26 cellular contexts compared by ENCODE assay signal in genomic region chr19:35438527-35438926, GRCh38. TPM values are rescaled to one million over a fixed set of nuclear protein-coding genes. Genes with fewer than 3 reads are reported as not detected.
"Had no signal": no experiment of that assay in that cellular context is flagged by ENCODE, and none has a peak within 500 bp of the region (broad histone marks: within the 10 kb centered on the region; RNA-seq: fewer than 3 reads in every experiment).

No MANE protein-coding gene starts in this region.

- H3K27ac Mint-ChIP-seq: activated B cell treated with CpG ODN at 0.5 μM for 24 hours; activated CD4-positive, alpha-beta memory T cell treated with anti-CD3 and anti-CD28 coated beads for 36 hours; activated CD8-positive, alpha-beta memory T cell treated with anti-CD3 and anti-CD28 coated beads, Interleukin-2, amount 10 ng/mL, durations not matched to agents 7 days and 5 days; endodermal cell; stimulated activated naive CD8-positive, alpha-beta T cell treated with anti-CD3 and anti-CD28 coated beads, Interleukin-15, Interleukin-2, amounts not matched to agents 100 ng/mL and 50 ng/mL, for 24 hours; T-helper 2 cell treated with Interferon-gamma antibody and Interleukin-4, amounts not matched to agents 5 μg/mL and 100 μg/mL, for 36 hours had no signal

- DNase-seq: activated B cell treated with CpG ODN at 0.5 μM for 24 hours; activated CD4-positive, alpha-beta memory T cell treated with anti-CD3 and anti-CD28 coated beads for 36 hours; activated CD4-positive, alpha-beta T cell treated with anti-CD3 and anti-CD28 coated beads for 4 hours; activated CD8-positive, alpha-beta memory T cell treated with anti-CD3 and anti-CD28 coated beads, Interleukin-2, amount 10 ng/mL, durations not matched to agents 7 days and 5 days; activated naive CD4-positive, alpha-beta T cell treated with Interleukin-2 at 50 U/mL for 16 hours; colonic mucosa; endodermal cell; hypothalamus; nucleus accumbens; stimulated activated CD4-positive, alpha-beta T cell treated with anti-CD3 and anti-CD28 coated beads, Interleukin-2, amount 100 ng/mL, for 24 hours; transverse colon had no signal

- H3K27me3 ChIP-seq: colonic mucosa, right atrium auricular region, transverse colon, vagina had no signal

- H3K27me3 Mint-ChIP-seq: activated B cell treated with CpG ODN at 0.5 μM for 24 hours had no signal

- H3K4me3 Mint-ChIP-seq: activated B cell treated with CpG ODN at 0.5 μM for 24 hours; activated CD4-positive, alpha-beta memory T cell treated with anti-CD3 and anti-CD28 coated beads for 36 hours; activated CD8-positive, alpha-beta memory T cell treated with anti-CD3 and anti-CD28 coated beads, Interleukin-2, amount 10 ng/mL, durations not matched to agents 7 days and 5 days; brain; central memory CD8-positive, alpha-beta T cell; endodermal cell; stimulated activated naive CD8-positive, alpha-beta T cell treated with anti-CD3 and anti-CD28 coated beads, Interleukin-15, Interleukin-2, amounts not matched to agents 100 ng/mL and 50 ng/mL, for 24 hours; T-helper 2 cell treated with Interferon-gamma antibody and Interleukin-4, amounts not matched to agents 5 μg/mL and 100 μg/mL, for 36 hours had no signal

- H3K36me3 Mint-ChIP-seq: activated CD4-positive, alpha-beta memory T cell treated with anti-CD3 and anti-CD28 coated beads for 36 hours; activated CD8-positive, alpha-beta memory T cell treated with anti-CD3 and anti-CD28 coated beads, Interleukin-2, amount 10 ng/mL, durations not matched to agents 7 days and 5 days; brain had no signal

- ATAC-seq: activated CD8-positive, alpha-beta memory T cell treated with anti-CD3 and anti-CD28 coated beads, Interleukin-2, amount 10 ng/mL, durations not matched to agents 7 days and 5 days; left lobe of liver had no signal

- H3K9me3 Mint-ChIP-seq: activated B cell treated with CpG ODN at 0.5 μM for 24 hours; activated CD4-positive, alpha-beta memory T cell treated with anti-CD3 and anti-CD28 coated beads for 36 hours; brain; central memory CD8-positive, alpha-beta T cell; endodermal cell; stimulated activated naive CD8-positive, alpha-beta T cell treated with anti-CD3 and anti-CD28 coated beads, Interleukin-15, Interleukin-2, amounts not matched to agents 100 ng/mL and 50 ng/mL, for 24 hours; T-helper 2 cell treated with Interferon-gamma antibody and Interleukin-4, amounts not matched to agents 5 μg/mL and 100 μg/mL, for 36 hours had no signal

- H3K27ac ChIP-seq: colonic mucosa, prostate gland, right atrium auricular region, vagina had no signal

- H3K36me3 ChIP-seq: colonic mucosa, prostate gland, right atrium auricular region, transverse colon, vagina had no signal

- H3K9me3 ChIP-seq: colonic mucosa, prostate gland, right atrium auricular region, transverse colon, vagina had no signal

- H3K4me3 ChIP-seq: colonic mucosa, lung, prostate gland, right atrium auricular region, transverse colon, vagina had no signal

RNA-seq across cellular contexts. Expression of gene FFAR2, which starts 9.5 kb away (rescaled TPM):
- total RNA-seq: activated B cell treated with CpG ODN at 0.5 μM for 24 hours; activated CD4-positive, alpha-beta memory T cell treated with anti-CD3 and anti-CD28 coated beads for 36 hours; activated CD8-positive, alpha-beta memory T cell treated with anti-CD3 and anti-CD28 coated beads, Interleukin-2, amount 10 ng/mL, durations not matched to agents 7 days and 5 days; endodermal cell; epithelial cell of proximal tubule; fibroblast of lung; left lobe of liver; vagina had no signal
- polyA plus RNA-seq: fibroblast of lung, keratinocyte had no signal

RNA-seq across cellular contexts. Expression of gene KRTDAP, which starts 51.7 kb away (rescaled TPM):
- total RNA-seq: activated B cell treated with CpG ODN at 0.5 μM for 24 hours; activated CD4-positive, alpha-beta memory T cell treated with anti-CD3 and anti-CD28 coated beads for 36 hours; activated CD8-positive, alpha-beta memory T cell treated with anti-CD3 and anti-CD28 coated beads, Interleukin-2, amount 10 ng/mL, durations not matched to agents 7 days and 5 days; colonic mucosa; epithelial cell of proximal tubule; fibroblast of lung; frontal cortex; left lobe of liver; lung; mononuclear cell; right atrium auricular region; skeletal muscle tissue; transverse colon had no signal
- polyA plus RNA-seq: fibroblast of lung had no signal
